13 cellular contexts compared by ENCODE assay signal in genomic region chr12:65510584-65511050, GRCh38.
DNase-seq lines count a peak whose midpoint lies in the region; ATAC-seq, FAIRE-seq and TF ChIP-seq lines count a peak whose summit lies in the region.
"Had no signal": no experiment of that assay in that cellular context is flagged by ENCODE, and none has a peak within 500 bp of the region (broad histone marks: within the 10 kb centered on the region; RNA-seq: fewer than 3 reads in every experiment).

No MANE protein-coding gene starts in this region.

- H4K20me1 ChIP-seq in SK-N-SH (ENCODE audit: insufficient read depth), result no peaks in the 10 kb centered on the region

- intact Hi-C loops in left cardiac atrium (cut with DNase I), result no loop called here

- peaks cover 7% of the 10 kb centered on the region for H3F3A ChIP-seq in SK-N-SH (replicated peaks; ENCODE audit: insufficient read depth)

- H3K27ac ChIP-seq in SK-N-SH (ENCODE audit: low read depth in 2 of 2, low read length in 1 of 2), result peak overlapping the region in 1 of 2 experiments; percentile 4; a peak in 1 of 4 replicates
- H3K27ac ChIP-seq: 22Rv1, epithelial cell of prostate had no signal

- H3K4me3 ChIP-seq in SK-N-SH (ENCODE audit: low read depth in 2 of 2, low read length in 1 of 2), result no peak overlapping the region

- no peak for TF ChIP-seq EP300 in SK-N-SH (IDR thresholded peaks at IDR 0.05; ENCODE audit: borderline replicate concordance in 1 of 2, low read depth in 1 of 2, low read length in 1 of 2)

- H3K4me1 ChIP-seq in SK-N-SH (ENCODE audit: control insufficient read depth in 1 of 2, insufficient read depth in 2 of 2, low read depth in 1 of 2, low read length in 1 of 2), result peaks cover 0 to 2% of the 10 kb centered on the region in 2 experiments; a peak in 2 of 4 replicates

- H3K4me1 Mint-ChIP-seq in natural killer cell treated with Interleukin-12 subunit alpha and Interleukin-12 subunit beta and Interleukin-15 and Interleukin-18, amount 100 ng/mL, for 72 hours (ENCODE audit: low read depth in 2 of 2), result no peaks in the 10 kb centered on the region
- H3K4me1 Mint-ChIP-seq: activated naive CD4-positive, alpha-beta T cell treated with anti-CD3 and anti-CD28 coated beads, Interleukin-2, amount 50 U/mL, for 24 hours had no signal

- CTCF ChIA-PET in SK-N-SH (lab: Yijun Ruan, JAX), result interaction anchor here (0.6 to 1.1 kb wide), 2 partner anchors 11 to 502 kb away, joined by 3 read pairs; no protein-coding TSS in a partner anchor

- H3K27me3 ChIP-seq in SK-N-SH (ENCODE audit: insufficient read depth), result no peaks in the 10 kb centered on the region

- H3K27ac Mint-ChIP-seq in natural killer cell treated with Interleukin-12 subunit alpha and Interleukin-12 subunit beta and Interleukin-15 and Interleukin-18, amount 100 ng/mL, for 72 hours, result no peak overlapping the region
- H3K27ac Mint-ChIP-seq: activated naive CD4-positive, alpha-beta T cell treated with anti-CD3 and anti-CD28 coated beads, Interleukin-2, amount 50 U/mL, for 24 hours had no signal

- no peak overlapping the region for H3K4me2 ChIP-seq in SK-N-SH

- DNase-seq in SK-N-SH (no peak), left cardiac atrium (peak; percentile 76), mucosa of gallbladder (ENCODE audit: low spot score) (peak; percentile 43), GM12892 (ENCODE audit: insufficient read length) (no peak)
- DNase-seq in natural killer cell treated with Interleukin-12 subunit alpha and Interleukin-12 subunit beta and Interleukin-15 and Interleukin-18, amount 100 ng/mL, for 72 hours (ENCODE audit: low spot score), result no peak
- DNase-seq: stimulated activated CD4-positive, alpha-beta T cell treated with anti-CD3 and anti-CD28 coated beads, Interleukin-2, amount 100 ng/mL, for 48 hours had no signal

- no peak overlapping the region for H3K9ac ChIP-seq in SK-N-SH

- no peak for TF ChIP-seq RAD21 in SK-N-SH (IDR thresholded peaks at IDR 0.05; ENCODE audit: low read length)

- no peaks in the 10 kb centered on the region for H3K36me3 Mint-ChIP-seq in natural killer cell treated with Interleukin-12 subunit alpha and Interleukin-12 subunit beta and Interleukin-15 and Interleukin-18, amount 100 ng/mL, for 72 hours
- H3K36me3 Mint-ChIP-seq: activated naive CD4-positive, alpha-beta T cell treated with anti-CD3 and anti-CD28 coated beads, Interleukin-2, amount 50 U/mL, for 24 hours had no signal

- no peak for FAIRE-seq in GM12892 (lab: Jason Lieb, UNC)

- no peak for TF ChIP-seq CTCF in SK-N-SH (IDR thresholded peaks at IDR 0.05)

- TF ChIP-seq POLR2A in GM12892 (IDR thresholded peaks at IDR 0.05; ENCODE audit: low read depth, low read length), result no peak

- H3K9me3 Mint-ChIP-seq in natural killer cell treated with Interleukin-12 subunit alpha and Interleukin-12 subunit beta and Interleukin-15 and Interleukin-18, amount 100 ng/mL, for 72 hours, result no peaks in the 10 kb centered on the region
- H3K9me3 Mint-ChIP-seq: activated naive CD4-positive, alpha-beta T cell treated with anti-CD3 and anti-CD28 coated beads, Interleukin-2, amount 50 U/mL, for 24 hours had no signal

- POLR2A ChIA-PET in SK-N-SH (lab: Yijun Ruan, JAX), result no interaction called here

- H3K27me3 Mint-ChIP-seq in natural killer cell treated with Interleukin-12 subunit alpha and Interleukin-12 subunit beta and Interleukin-15 and Interleukin-18, amount 100 ng/mL, for 72 hours, result peaks cover 17 to 22% of the 10 kb centered on the region in 2 donors

- H3K9me3 ChIP-seq in SK-N-SH, result no peaks in the 10 kb centered on the region

- WGBS in SK-N-SH (ENCODE audit: low lambda C conversion rate), result 76% methylated on average over 15 of the region's 17 CpGs

- H3K4me3 Mint-ChIP-seq in natural killer cell treated with Interleukin-12 subunit alpha and Interleukin-12 subunit beta and Interleukin-15 and Interleukin-18, amount 100 ng/mL, for 72 hours, result no peak overlapping the region
- H3K4me3 Mint-ChIP-seq: activated naive CD4-positive, alpha-beta T cell treated with anti-CD3 and anti-CD28 coated beads, Interleukin-2, amount 50 U/mL, for 24 hours had no signal

- no peaks in the 10 kb centered on the region for H3K9me2 ChIP-seq in SK-N-SH

- H3K79me2 ChIP-seq in SK-N-SH (ENCODE audit: insufficient read depth), result no peaks in the 10 kb centered on the region

- H2AFZ ChIP-seq in SK-N-SH (ENCODE audit: low read depth), result no peak overlapping the region

- peak; percentile 4; the same call in 2 of the 3 replicates for ATAC-seq in SK-N-SH treated with all-trans-retinoic acid at 6 μM for 48 hours
- peak; percentile 50 to 60 for ATAC-seq in left cardiac atrium
- ATAC-seq in GM19455 (IDR thresholded peaks at IDR 0.05; ENCODE audit: unreplicated experiment), result no peak
- ATAC-seq in natural killer cell treated with Interleukin-12 subunit alpha and Interleukin-12 subunit beta and Interleukin-15 and Interleukin-18, amount 100 ng/mL, for 72 hours, result no peak
- ATAC-seq in GM21423 (IDR thresholded peaks at IDR 0.05; ENCODE audit: unreplicated experiment), result no peak
- ATAC-seq: Panc1 had no signal

- no peaks in the 10 kb centered on the region for H3K36me3 ChIP-seq in SK-N-SH (replicated peaks in 1 of 2; ENCODE audit: control insufficient read depth in 1 of 2, insufficient read depth in 2 of 2, low read length in 1 of 2)

TF ChIP-seq in SK-N-SH treated with all-trans-retinoic acid at 6 μM for 48 hours, 23 proteins besides CTCF, POLR2A, EP300 and RAD21 (continues in another document):
- no peak for TF ChIP-seq CSDC2 (CRISPR knock-in tag; IDR thresholded peaks at IDR 0.05)
- TF ChIP-seq ZNF70 (CRISPR knock-in tag; IDR thresholded peaks at IDR 0.05), result no peak
- TF ChIP-seq ZFP30 (CRISPR knock-in tag; IDR thresholded peaks at IDR 0.05), result no peak
- TF ChIP-seq ARNTL (CRISPR knock-in tag; IDR thresholded peaks at IDR 0.05; ENCODE audit: borderline replicate concordance, low read depth), result no peak
- TF ChIP-seq PATZ1 (CRISPR knock-in tag; IDR thresholded peaks at IDR 0.05; ENCODE audit: borderline replicate concordance), result no peak
- no peak for TF ChIP-seq TCF4 (CRISPR knock-in tag; IDR thresholded peaks at IDR 0.05; ENCODE audit: borderline replicate concordance)

TF ChIP-seq in SK-N-SH, 30 proteins besides CTCF, POLR2A, EP300 and RAD21:
- TF ChIP-seq MEF2A (IDR thresholded peaks at IDR 0.05; ENCODE audit: borderline replicate concordance, low read depth) (no peak), USF2 (IDR thresholded peaks at IDR 0.05; ENCODE audit: borderline replicate concordance, low read depth, low read length) (no peak), RFX5 (IDR thresholded peaks at IDR 0.05; ENCODE audit: low read length) (no peak)
TF ChIP-seq in SK-N-SH: peak in this region for 0.

Comparison
In these comparisons a context has a peak if more than half of its experiments do, and no peak if none do; other contexts are left out.
1. ATAC-seq: peak in SK-N-SH treated with all-trans-retinoic acid at 6 μM for 48 hours (single experiment) and left cardiac atrium (2 of 2); none in GM19455 (single experiment), natural killer cell treated with Interleukin-12 subunit alpha and Interleukin-12 subunit beta and Interleukin-15 and Interleukin-18, amount 100 ng/mL, for 72 hours (0 of 2) and GM21423 (single experiment).
2. DNase-seq: peak in left cardiac atrium (single experiment) and mucosa of gallbladder (single experiment); none in SK-N-SH (single experiment), GM12892 (single experiment) and natural killer cell treated with Interleukin-12 subunit alpha and Interleukin-12 subunit beta and Interleukin-15 and Interleukin-18, amount 100 ng/mL, for 72 hours (single experiment).